9 cellular contexts compared by ENCODE assay signal in genomic region chr2:230582851-230583283, GRCh38.
DNase-seq lines count a peak whose midpoint lies in the region; ATAC-seq and TF ChIP-seq lines count a peak whose summit lies in the region.
"Had no signal": no experiment of that assay in that cellular context is flagged by ENCODE, and none has a peak within 500 bp of the region (broad histone marks: within the 10 kb centered on the region; RNA-seq: fewer than 3 reads in every experiment).

No MANE protein-coding gene starts in this region.

- intact Hi-C loops in natural killer cell (cut with micrococcal nuclease) (no loop called here), heart left ventricle (cut with DNase I) (no loop called here)
- intact Hi-C loops in activated CD4-positive, alpha-beta memory T cell treated with anti-CD3 and anti-CD28 coated beads for 36 hours (cut with micrococcal nuclease): loop anchor here (1.0 to 5.0 kb wide), 7 partner anchors 8 to 209 kb away; no protein-coding TSS in a partner anchor

- no peaks in the 10 kb centered on the region for H3K9me3 ChIP-seq in heart left ventricle

- H3K27me3 ChIP-seq in heart left ventricle: peaks cover 0 to 5% (median 0%) of the 10 kb centered on the region in 9 donors

- DNase-seq in natural killer cell treated with Interleukin-12 subunit alpha and Interleukin-12 subunit beta and Interleukin-15 and Interleukin-18, amount 100 ng/mL, for 72 hours (ENCODE audit: low spot score): no peak
- DNase-seq in natural killer cell (no peak), heart left ventricle (no peak), epidermal melanocyte (ENCODE audit: insufficient read length, low spot score) (no peak), SKM-1 (lab: John Stamatoyannopoulos, UW; ENCODE audit: unreplicated experiment) (no peak)
- peak; percentile 69 for DNase-seq in activated CD4-positive, alpha-beta memory T cell treated with anti-CD3 and anti-CD28 coated beads for 36 hours
- peak; percentile 52 for DNase-seq in stimulated activated naive B cell treated with anti-CD40 and anti-IgM and Interleukin-4, amounts not matched to agents 10 μg/mL and 1 μg/mL and 100 μg/mL, for 72 hours
- DNase-seq: CD8-positive, alpha-beta memory T cell had no signal

- no peak overlapping the region for H3K4me3 ChIP-seq in heart left ventricle

- H3K4me3 Mint-ChIP-seq in natural killer cell treated with Interleukin-12 subunit alpha and Interleukin-12 subunit beta and Interleukin-15 and Interleukin-18, amount 100 ng/mL, for 72 hours: peak overlapping the region; percentile 72
- no peak overlapping the region for H3K4me3 Mint-ChIP-seq in natural killer cell
- no peak overlapping the region for H3K4me3 Mint-ChIP-seq in activated CD4-positive, alpha-beta memory T cell treated with anti-CD3 and anti-CD28 coated beads for 36 hours
- peak overlapping the region; percentile 10 to 26 for H3K4me3 Mint-ChIP-seq in stimulated activated naive B cell treated with anti-CD40 and anti-IgM and Interleukin-4, amounts not matched to agents 10 μg/mL and 1 μg/mL and 100 μg/mL, for 72 hours

- peaks cover 12% of the 10 kb centered on the region for H3K36me3 Mint-ChIP-seq in natural killer cell treated with Interleukin-12 subunit alpha and Interleukin-12 subunit beta and Interleukin-15 and Interleukin-18, amount 100 ng/mL, for 72 hours
- H3K36me3 Mint-ChIP-seq in natural killer cell: no peaks in the 10 kb centered on the region
- peaks cover 8% of the 10 kb centered on the region for H3K36me3 Mint-ChIP-seq in activated CD4-positive, alpha-beta memory T cell treated with anti-CD3 and anti-CD28 coated beads for 36 hours
- peaks cover 11 to 25% of the 10 kb centered on the region in 2 donors for H3K36me3 Mint-ChIP-seq in stimulated activated naive B cell treated with anti-CD40 and anti-IgM and Interleukin-4, amounts not matched to agents 10 μg/mL and 1 μg/mL and 100 μg/mL, for 72 hours

- TF ChIP-seq POLR2A in heart left ventricle (IDR thresholded peaks at IDR 0.05): no peak

- peak overlapping the region; percentile 63 to 76 for H3K27ac Mint-ChIP-seq in natural killer cell treated with Interleukin-12 subunit alpha and Interleukin-12 subunit beta and Interleukin-15 and Interleukin-18, amount 100 ng/mL, for 72 hours
- H3K27ac Mint-ChIP-seq in natural killer cell: no peak overlapping the region
- H3K27ac Mint-ChIP-seq in activated CD4-positive, alpha-beta memory T cell treated with anti-CD3 and anti-CD28 coated beads for 36 hours: peak overlapping the region; percentile 79
- H3K27ac Mint-ChIP-seq in stimulated activated naive B cell treated with anti-CD40 and anti-IgM and Interleukin-4, amounts not matched to agents 10 μg/mL and 1 μg/mL and 100 μg/mL, for 72 hours: peak overlapping the region; percentile 96

- H3K27ac ChIP-seq in heart left ventricle: no peak overlapping the region

- H3K36me3 ChIP-seq in heart left ventricle: no peaks in the 10 kb centered on the region

- H3K9me3 Mint-ChIP-seq in natural killer cell treated with Interleukin-12 subunit alpha and Interleukin-12 subunit beta and Interleukin-15 and Interleukin-18, amount 100 ng/mL, for 72 hours: peaks cover 4% of the 10 kb centered on the region
- no peaks in the 10 kb centered on the region for H3K9me3 Mint-ChIP-seq in natural killer cell
- H3K9me3 Mint-ChIP-seq in activated CD4-positive, alpha-beta memory T cell treated with anti-CD3 and anti-CD28 coated beads for 36 hours: peaks cover 10% of the 10 kb centered on the region
- H3K9me3 Mint-ChIP-seq in stimulated activated naive B cell treated with anti-CD40 and anti-IgM and Interleukin-4, amounts not matched to agents 10 μg/mL and 1 μg/mL and 100 μg/mL, for 72 hours: peaks cover 5 to 11% of the 10 kb centered on the region in 2 donors

- H3K4me1 ChIP-seq in heart left ventricle: peaks cover 0 to 3% (median 0%) of the 10 kb centered on the region in 12 donors

- peak; percentile 75 to 95 for ATAC-seq in natural killer cell treated with Interleukin-12 subunit alpha and Interleukin-12 subunit beta and Interleukin-15 and Interleukin-18, amount 100 ng/mL, for 72 hours
- ATAC-seq in natural killer cell (no peak), HG02938 (IDR thresholded peaks at IDR 0.05; ENCODE audit: unreplicated experiment) (peak; percentile 61), heart left ventricle (no peak)
- peak; percentile 88 to 90 for ATAC-seq in stimulated activated naive B cell treated with anti-CD40 and anti-IgM and Interleukin-4, amounts not matched to agents 10 μg/mL and 1 μg/mL and 100 μg/mL, for 72 hours (replicated peaks)

- POLR2A ChIA-PET in activated CD4-positive, alpha-beta memory T cell treated with anti-CD3 and anti-CD28 coated beads for 36 hours (lab: Charles Lee): interaction anchor here (1.0 to 1.4 kb wide), 3 partner anchors 19 to 135 kb away, joined by 3 to 4 read pairs (median 4); no protein-coding TSS in a partner anchor

- 77 to 81% (median 77%) methylated on average over 5 of the region's 5 CpGs for WGBS in heart left ventricle, 4 donors

- no peaks in the 10 kb centered on the region for H3K27me3 Mint-ChIP-seq in natural killer cell treated with Interleukin-12 subunit alpha and Interleukin-12 subunit beta and Interleukin-15 and Interleukin-18, amount 100 ng/mL, for 72 hours
- peaks cover 0 to 3% of the 10 kb centered on the region in 2 donors for H3K27me3 Mint-ChIP-seq in natural killer cell (ENCODE audit: low read depth in 2 of 2)
- H3K27me3 Mint-ChIP-seq in activated CD4-positive, alpha-beta memory T cell treated with anti-CD3 and anti-CD28 coated beads for 36 hours: no peaks in the 10 kb centered on the region
- H3K27me3 Mint-ChIP-seq in stimulated activated naive B cell treated with anti-CD40 and anti-IgM and Interleukin-4, amounts not matched to agents 10 μg/mL and 1 μg/mL and 100 μg/mL, for 72 hours: no peaks in the 10 kb centered on the region

- no peak for TF ChIP-seq CTCF in natural killer cell (IDR thresholded peaks at IDR 0.05)
- TF ChIP-seq CTCF in heart left ventricle (IDR thresholded peaks at IDR 0.05): no peak

- CTCF ChIA-PET in activated CD4-positive, alpha-beta memory T cell treated with anti-CD3 and anti-CD28 coated beads for 36 hours (lab: Charles Lee): no interaction called here

- peaks cover 12 to 21% of the 10 kb centered on the region in 2 donors for H3K4me1 Mint-ChIP-seq in natural killer cell treated with Interleukin-12 subunit alpha and Interleukin-12 subunit beta and Interleukin-15 and Interleukin-18, amount 100 ng/mL, for 72 hours (ENCODE audit: low read depth in 2 of 2)
- no peaks in the 10 kb centered on the region for H3K4me1 Mint-ChIP-seq in natural killer cell
- H3K4me1 Mint-ChIP-seq in activated CD4-positive, alpha-beta memory T cell treated with anti-CD3 and anti-CD28 coated beads for 36 hours (ENCODE audit: low read depth): peaks cover 24% of the 10 kb centered on the region
- H3K4me1 Mint-ChIP-seq in stimulated activated naive B cell treated with anti-CD40 and anti-IgM and Interleukin-4, amounts not matched to agents 10 μg/mL and 1 μg/mL and 100 μg/mL, for 72 hours: peaks cover 33 to 50% of the 10 kb centered on the region in 2 donors

Comparison
In these comparisons a context has a peak if more than half of its experiments do, and no peak if none do; other contexts are left out.
1. ATAC-seq: peak in natural killer cell treated with Interleukin-12 subunit alpha and Interleukin-12 subunit beta and Interleukin-15 and Interleukin-18, amount 100 ng/mL, for 72 hours (2 of 2), HG02938 (single experiment) and stimulated activated naive B cell treated with anti-CD40 and anti-IgM and Interleukin-4, amounts not matched to agents 10 μg/mL and 1 μg/mL and 100 μg/mL, for 72 hours (2 of 2); none in natural killer cell (0 of 3) and heart left ventricle (0 of 4).
2. H3K27ac Mint-ChIP-seq: peak in natural killer cell treated with Interleukin-12 subunit alpha and Interleukin-12 subunit beta and Interleukin-15 and Interleukin-18, amount 100 ng/mL, for 72 hours (2 of 2), activated CD4-positive, alpha-beta memory T cell treated with anti-CD3 and anti-CD28 coated beads for 36 hours (single experiment) and stimulated activated naive B cell treated with anti-CD40 and anti-IgM and Interleukin-4, amounts not matched to agents 10 μg/mL and 1 μg/mL and 100 μg/mL, for 72 hours (single experiment); none in natural killer cell (0 of 2).
3. H3K4me3 Mint-ChIP-seq: peak in natural killer cell treated with Interleukin-12 subunit alpha and Interleukin-12 subunit beta and Interleukin-15 and Interleukin-18, amount 100 ng/mL, for 72 hours (single experiment) and stimulated activated naive B cell treated with anti-CD40 and anti-IgM and Interleukin-4, amounts not matched to agents 10 μg/mL and 1 μg/mL and 100 μg/mL, for 72 hours (2 of 2); none in natural killer cell (single experiment) and activated CD4-positive, alpha-beta memory T cell treated with anti-CD3 and anti-CD28 coated beads for 36 hours (single experiment).
4. DNase-seq: peak in activated CD4-positive, alpha-beta memory T cell treated with anti-CD3 and anti-CD28 coated beads for 36 hours (single experiment) and stimulated activated naive B cell treated with anti-CD40 and anti-IgM and Interleukin-4, amounts not matched to agents 10 μg/mL and 1 μg/mL and 100 μg/mL, for 72 hours (single experiment); none in natural killer cell treated with Interleukin-12 subunit alpha and Interleukin-12 subunit beta and Interleukin-15 and Interleukin-18, amount 100 ng/mL, for 72 hours (single experiment), natural killer cell (single experiment), heart left ventricle (0 of 5), epidermal melanocyte (single experiment) and SKM-1 (single experiment).